Comparison of ENCODE assay signal across 1 cellular context in the genomic region with DNA sequence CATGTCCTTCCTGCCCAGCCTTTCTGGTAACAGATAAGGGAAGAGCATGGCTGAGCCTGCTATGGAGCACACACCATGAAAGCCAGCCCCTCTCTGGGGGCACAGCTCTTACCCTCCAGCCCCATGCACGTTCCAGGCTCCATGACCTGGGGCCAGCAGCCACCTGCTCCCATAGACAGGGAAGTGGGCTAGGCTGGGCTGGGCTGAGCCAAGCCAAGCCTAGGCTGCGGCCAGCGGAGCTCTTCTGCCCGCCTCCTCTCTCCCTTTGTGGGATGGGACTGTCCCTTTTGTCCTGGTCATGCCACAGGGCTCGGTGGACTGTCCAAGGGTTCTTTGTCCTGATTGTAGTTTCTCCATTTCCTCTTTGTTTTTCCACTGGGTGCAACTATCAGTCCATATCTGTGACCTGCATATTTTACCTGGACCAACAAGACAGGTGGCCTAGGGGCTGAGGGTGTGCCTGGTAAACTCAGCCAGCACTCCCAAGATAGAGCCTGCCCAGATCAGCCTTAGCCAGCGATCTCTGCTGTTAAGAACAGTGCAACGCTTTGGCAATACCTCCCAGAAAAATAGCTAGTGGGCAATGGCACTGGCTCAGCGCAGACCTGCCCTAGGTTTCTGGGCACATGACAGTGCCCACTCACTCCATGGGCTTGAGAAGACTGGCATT.
TF ChIP-seq lines count a peak whose summit lies in the region.

No MANE protein-coding gene starts in this region.

TF ChIP-seq in H1, 55 proteins besides CTCF, POLR2A, EP300 and RAD21:
- TF ChIP-seq KDM4A (IDR thresholded peaks at IDR 0.05; ENCODE audit: low read depth, low read length, severe bottlenecking), result no peak
- TF ChIP-seq HDAC2 (IDR thresholded peaks at IDR 0.05; ENCODE audit: borderline replicate concordance in 1 of 2, low read depth in 2 of 2, low read length in 2 of 2), result no peak
- no peak for TF ChIP-seq HDAC6 (IDR thresholded peaks at IDR 0.05; ENCODE audit: low read depth, low read length)
- TF ChIP-seq TCF12 (IDR thresholded peaks at IDR 0.05; ENCODE audit: low read depth, low read length), result no peak
- TF ChIP-seq BCL11A (IDR thresholded peaks at IDR 0.05; ENCODE audit: low read depth in 2 of 2, low read length in 2 of 2), result no peak
- no peak for TF ChIP-seq CHD1 (IDR thresholded peaks at IDR 0.05; ENCODE audit: low read depth, low read length)
- no peak for TF ChIP-seq YY1 (IDR thresholded peaks at IDR 0.05; ENCODE audit: low read depth, low read length)
- no peak for TF ChIP-seq USF2 (IDR thresholded peaks at IDR 0.05; ENCODE audit: low read length)
- TF ChIP-seq, protein P1, sequence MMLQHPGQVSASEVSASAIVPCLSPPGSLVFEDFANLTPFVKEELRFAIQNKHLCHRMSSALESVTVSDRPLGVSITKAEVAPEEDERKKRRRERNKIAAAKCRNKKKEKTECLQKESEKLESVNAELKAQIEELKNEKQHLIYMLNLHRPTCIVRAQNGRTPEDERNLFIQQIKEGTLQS (IDR thresholded peaks at IDR 0.05; ENCODE audit: insufficient read depth, low read depth, low read length), result no peak
- no peak for TF ChIP-seq SP1 (IDR thresholded peaks at IDR 0.05; ENCODE audit: low read depth, low read length)
- TF ChIP-seq CTBP2 (IDR thresholded peaks at IDR 0.05; ENCODE audit: borderline replicate concordance, insufficient read depth, insufficient read length, low read length), result no peak
- TF ChIP-seq NANOG (IDR thresholded peaks at IDR 0.05; ENCODE audit: insufficient read depth, low read depth, low read length, poor library complexity, severe bottlenecking), result no peak
- TF ChIP-seq EGR1 (IDR thresholded peaks at IDR 0.05; ENCODE audit: borderline replicate concordance, low read depth, low read length), result no peak
- TF ChIP-seq, protein P2, sequence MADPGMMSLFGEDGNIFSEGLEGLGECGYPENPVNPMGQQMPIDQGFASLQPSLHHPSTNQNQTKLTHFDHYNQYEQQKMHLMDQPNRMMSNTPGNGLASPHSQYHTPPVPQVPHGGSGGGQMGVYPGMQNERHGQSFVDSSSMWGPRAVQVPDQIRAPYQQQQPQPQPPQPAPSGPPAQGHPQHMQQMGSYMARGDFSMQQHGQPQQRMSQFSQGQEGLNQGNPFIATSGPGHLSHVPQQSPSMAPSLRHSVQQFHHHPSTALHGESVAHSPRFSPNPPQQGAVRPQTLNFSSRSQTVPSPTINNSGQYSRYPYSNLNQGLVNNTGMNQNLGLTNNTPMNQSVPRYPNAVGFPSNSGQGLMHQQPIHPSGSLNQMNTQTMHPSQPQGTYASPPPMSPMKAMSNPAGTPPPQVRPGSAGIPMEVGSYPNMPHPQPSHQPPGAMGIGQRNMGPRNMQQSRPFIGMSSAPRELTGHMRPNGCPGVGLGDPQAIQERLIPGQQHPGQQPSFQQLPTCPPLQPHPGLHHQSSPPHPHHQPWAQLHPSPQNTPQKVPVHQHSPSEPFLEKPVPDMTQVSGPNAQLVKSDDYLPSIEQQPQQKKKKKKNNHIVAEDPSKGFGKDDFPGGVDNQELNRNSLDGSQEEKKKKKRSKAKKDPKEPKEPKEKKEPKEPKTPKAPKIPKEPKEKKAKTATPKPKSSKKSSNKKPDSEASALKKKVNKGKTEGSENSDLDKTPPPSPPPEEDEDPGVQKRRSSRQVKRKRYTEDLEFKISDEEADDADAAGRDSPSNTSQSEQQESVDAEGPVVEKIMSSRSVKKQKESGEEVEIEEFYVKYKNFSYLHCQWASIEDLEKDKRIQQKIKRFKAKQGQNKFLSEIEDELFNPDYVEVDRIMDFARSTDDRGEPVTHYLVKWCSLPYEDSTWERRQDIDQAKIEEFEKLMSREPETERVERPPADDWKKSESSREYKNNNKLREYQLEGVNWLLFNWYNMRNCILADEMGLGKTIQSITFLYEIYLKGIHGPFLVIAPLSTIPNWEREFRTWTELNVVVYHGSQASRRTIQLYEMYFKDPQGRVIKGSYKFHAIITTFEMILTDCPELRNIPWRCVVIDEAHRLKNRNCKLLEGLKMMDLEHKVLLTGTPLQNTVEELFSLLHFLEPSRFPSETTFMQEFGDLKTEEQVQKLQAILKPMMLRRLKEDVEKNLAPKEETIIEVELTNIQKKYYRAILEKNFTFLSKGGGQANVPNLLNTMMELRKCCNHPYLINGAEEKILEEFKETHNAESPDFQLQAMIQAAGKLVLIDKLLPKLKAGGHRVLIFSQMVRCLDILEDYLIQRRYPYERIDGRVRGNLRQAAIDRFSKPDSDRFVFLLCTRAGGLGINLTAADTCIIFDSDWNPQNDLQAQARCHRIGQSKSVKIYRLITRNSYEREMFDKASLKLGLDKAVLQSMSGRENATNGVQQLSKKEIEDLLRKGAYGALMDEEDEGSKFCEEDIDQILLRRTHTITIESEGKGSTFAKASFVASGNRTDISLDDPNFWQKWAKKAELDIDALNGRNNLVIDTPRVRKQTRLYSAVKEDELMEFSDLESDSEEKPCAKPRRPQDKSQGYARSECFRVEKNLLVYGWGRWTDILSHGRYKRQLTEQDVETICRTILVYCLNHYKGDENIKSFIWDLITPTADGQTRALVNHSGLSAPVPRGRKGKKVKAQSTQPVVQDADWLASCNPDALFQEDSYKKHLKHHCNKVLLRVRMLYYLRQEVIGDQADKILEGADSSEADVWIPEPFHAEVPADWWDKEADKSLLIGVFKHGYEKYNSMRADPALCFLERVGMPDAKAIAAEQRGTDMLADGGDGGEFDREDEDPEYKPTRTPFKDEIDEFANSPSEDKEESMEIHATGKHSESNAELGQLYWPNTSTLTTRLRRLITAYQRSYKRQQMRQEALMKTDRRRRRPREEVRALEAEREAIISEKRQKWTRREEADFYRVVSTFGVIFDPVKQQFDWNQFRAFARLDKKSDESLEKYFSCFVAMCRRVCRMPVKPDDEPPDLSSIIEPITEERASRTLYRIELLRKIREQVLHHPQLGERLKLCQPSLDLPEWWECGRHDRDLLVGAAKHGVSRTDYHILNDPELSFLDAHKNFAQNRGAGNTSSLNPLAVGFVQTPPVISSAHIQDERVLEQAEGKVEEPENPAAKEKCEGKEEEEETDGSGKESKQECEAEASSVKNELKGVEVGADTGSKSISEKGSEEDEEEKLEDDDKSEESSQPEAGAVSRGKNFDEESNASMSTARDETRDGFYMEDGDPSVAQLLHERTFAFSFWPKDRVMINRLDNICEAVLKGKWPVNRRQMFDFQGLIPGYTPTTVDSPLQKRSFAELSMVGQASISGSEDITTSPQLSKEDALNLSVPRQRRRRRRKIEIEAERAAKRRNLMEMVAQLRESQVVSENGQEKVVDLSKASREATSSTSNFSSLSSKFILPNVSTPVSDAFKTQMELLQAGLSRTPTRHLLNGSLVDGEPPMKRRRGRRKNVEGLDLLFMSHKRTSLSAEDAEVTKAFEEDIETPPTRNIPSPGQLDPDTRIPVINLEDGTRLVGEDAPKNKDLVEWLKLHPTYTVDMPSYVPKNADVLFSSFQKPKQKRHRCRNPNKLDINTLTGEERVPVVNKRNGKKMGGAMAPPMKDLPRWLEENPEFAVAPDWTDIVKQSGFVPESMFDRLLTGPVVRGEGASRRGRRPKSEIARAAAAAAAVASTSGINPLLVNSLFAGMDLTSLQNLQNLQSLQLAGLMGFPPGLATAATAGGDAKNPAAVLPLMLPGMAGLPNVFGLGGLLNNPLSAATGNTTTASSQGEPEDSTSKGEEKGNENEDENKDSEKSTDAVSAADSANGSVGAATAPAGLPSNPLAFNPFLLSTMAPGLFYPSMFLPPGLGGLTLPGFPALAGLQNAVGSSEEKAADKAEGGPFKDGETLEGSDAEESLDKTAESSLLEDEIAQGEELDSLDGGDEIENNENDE (IDR thresholded peaks at IDR 0.05; ENCODE audit: insufficient replicate concordance, low read length), result no peak
- TF ChIP-seq ASH2L (IDR thresholded peaks at IDR 0.05; ENCODE audit: low read length), result no peak
- TF ChIP-seq RXRA (IDR thresholded peaks at IDR 0.05; ENCODE audit: insufficient read depth, low read depth, low read length), result no peak
